ENCODE assay signal across 18 cellular contexts in genomic region chr3:105564546-105565288, GRCh38.
DNase-seq lines count a peak whose midpoint lies in the region; ATAC-seq and TF ChIP-seq lines count a peak whose summit lies in the region.
"Had no signal": no experiment of that assay in that cellular context is flagged by ENCODE, and none has a peak within 500 bp of the region (broad histone marks: within the 10 kb centered on the region; RNA-seq: fewer than 3 reads in every experiment).

No MANE protein-coding gene starts in this region.

- no peak for DNase-seq in activated naive CD4-positive, alpha-beta T cell treated with anti-CD3 and anti-CD28 coated beads for 36 hours
- DNase-seq in activated naive CD4-positive, alpha-beta T cell treated with anti-CD3 and anti-CD28 coated beads, Interleukin-2, amount 50 U/mL, for 72 hours (ENCODE audit: low spot score in 2 of 2) = no peak
- peak in 2 of 3 donors; percentile 59 to 60 for DNase-seq in Peyer's patch
- peak; percentile 13 for DNase-seq in mucosa of gallbladder (ENCODE audit: low spot score)
- DNase-seq in NCI-H1048 (lab: John Stamatoyannopoulos, UW) = no peak
- no peak for DNase-seq in GM13976 (ENCODE audit: low spot score)
- DNase-seq in NCI-H1694 treated with DMSO at 0.1 percent for 48 hours (lab: John Stamatoyannopoulos, UW) = no peak
- DNase-seq: Calu3; CD8-positive, alpha-beta memory T cell; DMS153; Karpas-422; NCI-H1417; NCI-H187; NCI-H524 treated with DMSO at 0.1 percent for 48 hours; RPMI8226; SHP77; SW 1271 had no signal

- intact Hi-C loops in activated naive CD4-positive, alpha-beta T cell treated with anti-CD3 and anti-CD28 coated beads for 36 hours (cut with micrococcal nuclease) = no loop called here

- no peaks in the 10 kb centered on the region for H3K27me3 Mint-ChIP-seq in activated naive CD4-positive, alpha-beta T cell treated with anti-CD3 and anti-CD28 coated beads for 36 hours (ENCODE audit: low read depth)
- H3K27me3 Mint-ChIP-seq: CD8-positive, alpha-beta memory T cell had no signal

- H3K27ac ChIP-seq in Peyer's patch = peak overlapping the region in 1 of 4 donors; percentile 64
- H3K27ac ChIP-seq: C4-2B had no signal

- H3K36me3 Mint-ChIP-seq in activated naive CD4-positive, alpha-beta T cell treated with anti-CD3 and anti-CD28 coated beads for 36 hours (ENCODE audit: low read depth) = peaks cover 5% of the 10 kb centered on the region
- peaks cover 0 to 12% of the 10 kb centered on the region in 2 donors for H3K36me3 Mint-ChIP-seq in activated naive CD4-positive, alpha-beta T cell treated with anti-CD3 and anti-CD28 coated beads, Interleukin-2, amount 50 U/mL, for 72 hours

- no peaks in the 10 kb centered on the region for H3K4me1 Mint-ChIP-seq in activated naive CD4-positive, alpha-beta T cell treated with anti-CD3 and anti-CD28 coated beads for 36 hours (ENCODE audit: low read depth)
- H3K4me1 Mint-ChIP-seq: CD8-positive, alpha-beta memory T cell had no signal

- H3K4me3 ChIP-seq in Peyer's patch = no peak overlapping the region

- TF ChIP-seq CTCF in Peyer's patch (IDR thresholded peaks at IDR 0.05) (no peak), GM13976 (IDR thresholded peaks at IDR 0.05; ENCODE audit: borderline replicate concordance, control extremely low read depth, extremely low read depth, insufficient read depth, missing control alignments) (no peak)

- H3K4me3 Mint-ChIP-seq in activated naive CD4-positive, alpha-beta T cell treated with anti-CD3 and anti-CD28 coated beads for 36 hours = no peak overlapping the region
- H3K4me3 Mint-ChIP-seq: CD8-positive, alpha-beta memory T cell had no signal

- CTCF ChIA-PET in activated naive CD4-positive, alpha-beta T cell treated with anti-CD3 and anti-CD28 coated beads for 36 hours (lab: Charles Lee) = no interaction called here

- H3K4me1 ChIP-seq in Peyer's patch = no peaks in the 10 kb centered on the region

- no peaks in the 10 kb centered on the region for H3K27me3 ChIP-seq in Peyer's patch

- peaks cover 2% of the 10 kb centered on the region for H3K9me3 Mint-ChIP-seq in activated naive CD4-positive, alpha-beta T cell treated with anti-CD3 and anti-CD28 coated beads for 36 hours
- H3K9me3 Mint-ChIP-seq in activated naive CD4-positive, alpha-beta T cell treated with anti-CD3 and anti-CD28 coated beads, Interleukin-2, amount 50 U/mL, for 72 hours = no peaks in the 10 kb centered on the region

- H3K36me3 ChIP-seq in Peyer's patch = no peaks in the 10 kb centered on the region

- in situ Hi-C loops in GM13976 (cut with MboI; ENCODE audit: low sequenced_read_pairs, unreplicated experiment) = no loop called here

- peak overlapping the region; percentile 56 for H3K27ac Mint-ChIP-seq in activated naive CD4-positive, alpha-beta T cell treated with anti-CD3 and anti-CD28 coated beads for 36 hours
- no peak overlapping the region for H3K27ac Mint-ChIP-seq in activated naive CD4-positive, alpha-beta T cell treated with anti-CD3 and anti-CD28 coated beads, Interleukin-2, amount 50 U/mL, for 72 hours
- H3K27ac Mint-ChIP-seq: CD8-positive, alpha-beta memory T cell had no signal

- TF ChIP-seq POLR2A in Peyer's patch (IDR thresholded peaks at IDR 0.05) = no peak

- no peak for ATAC-seq in activated naive CD4-positive, alpha-beta T cell treated with anti-CD3 and anti-CD28 coated beads, Interleukin-2, amount 50 U/mL, for 72 hours

- no peaks in the 10 kb centered on the region for H3K9me3 ChIP-seq in Peyer's patch

Comparison
In these comparisons a context has a peak if more than half of its experiments do, and no peak if none do; other contexts are left out.
1. DNase-seq: peak in Peyer's patch (2 of 3) and mucosa of gallbladder (single experiment); none in activated naive CD4-positive, alpha-beta T cell treated with anti-CD3 and anti-CD28 coated beads for 36 hours (single experiment), activated naive CD4-positive, alpha-beta T cell treated with anti-CD3 and anti-CD28 coated beads, Interleukin-2, amount 50 U/mL, for 72 hours (0 of 2), NCI-H1048 (single experiment), GM13976 (single experiment) and NCI-H1694 treated with DMSO at 0.1 percent for 48 hours (single experiment).